In genomic region chr6:35473849-35474128, GRCh38 we compare ENCODE assay signal across 15 cellular contexts. TPM values are rescaled to one million over a fixed set of nuclear protein-coding genes. Genes with fewer than 3 reads are reported as not detected.
DNase-seq lines count a peak whose midpoint lies in the region; ATAC-seq lines count a peak whose summit lies in the region.
"Had no signal": no experiment of that assay in that cellular context is flagged by ENCODE, and none has a peak within 500 bp of the region (broad histone marks: within the 10 kb centered on the region; RNA-seq: fewer than 3 reads in every experiment).

No MANE protein-coding gene starts in this region.

- H3K36me3 Mint-ChIP-seq in activated CD4-positive, alpha-beta T cell treated with anti-CD3 and anti-CD28 coated beads for 36 hours (ENCODE audit: low read depth) = peaks cover 43% of the 10 kb centered on the region
- H3K36me3 Mint-ChIP-seq in activated CD4-positive, alpha-beta T cell treated with anti-CD3 and anti-CD28 coated beads, Interleukin-2, amount 10 ng/mL, durations not matched to agents 24 days and 14 days (ENCODE audit: low read depth) = peaks cover 50% of the 10 kb centered on the region
- peaks cover 2% of the 10 kb centered on the region for H3K36me3 Mint-ChIP-seq in IgD-negative memory B cell
- peaks cover 19% of the 10 kb centered on the region for H3K36me3 Mint-ChIP-seq in activated naive CD8-positive, alpha-beta T cell

- intact Hi-C loops in activated CD4-positive, alpha-beta T cell treated with anti-CD3 and anti-CD28 coated beads for 36 hours (cut with DNase I, micrococcal nuclease) = loop anchor here in 1 of 2 experiments (5.0 kb wide), 1 partner anchor 1236 kb away; the partner anchor contains the start of gene HMGA1
- intact Hi-C loops in activated CD4-positive, alpha-beta T cell treated with anti-CD3 and anti-CD28 coated beads, Interleukin-2, amount 10 ng/mL, durations not matched to agents 24 days and 14 days (cut with micrococcal nuclease) = no loop called here

- H2BK12ac ChIP-seq in neuronal stem cell (ENCODE audit: low read length) = no peak overlapping the region

- H3K4me3 Mint-ChIP-seq in activated CD4-positive, alpha-beta T cell treated with anti-CD3 and anti-CD28 coated beads for 36 hours = no peak overlapping the region
- no peak overlapping the region for H3K4me3 Mint-ChIP-seq in activated CD4-positive, alpha-beta T cell treated with anti-CD3 and anti-CD28 coated beads, Interleukin-2, amount 10 ng/mL, durations not matched to agents 24 days and 14 days
- no peak overlapping the region for H3K4me3 Mint-ChIP-seq in IgD-negative memory B cell
- H3K4me3 Mint-ChIP-seq in activated naive CD8-positive, alpha-beta T cell = no peak overlapping the region
- H3K4me3 Mint-ChIP-seq: immature natural killer cell had no signal

- POLR2A ChIA-PET in activated CD4-positive, alpha-beta T cell treated with anti-CD3 and anti-CD28 coated beads for 36 hours (lab: Charles Lee) = interaction anchor here (0.6 to 1.5 kb wide), 8 partner anchors 8 to 255 kb away, joined by 3 to 5 read pairs (median 4); no protein-coding TSS in a partner anchor

- H2BK5ac ChIP-seq in neuronal stem cell (ENCODE audit: low read length) = no peak overlapping the region

- H3K36me3 ChIP-seq in neuronal stem cell (replicated peaks in 1 of 2; ENCODE audit: control insufficient read depth in 2 of 2, insufficient read depth in 2 of 2, low read length in 2 of 2) = peaks cover 50 to 92% of the 10 kb centered on the region in 2 donors
- H3K36me3 ChIP-seq: ovary had no signal

- H3K9me3 ChIP-seq in neuronal stem cell (replicated peaks in 1 of 2; ENCODE audit: control insufficient read depth in 2 of 2, insufficient read depth in 1 of 2, low read depth in 1 of 2, low read length in 2 of 2) = peaks cover 0 to 3% of the 10 kb centered on the region in 2 donors
- H3K9me3 ChIP-seq: body of pancreas, ovary, tibial artery had no signal

- no peak overlapping the region for H4K91ac ChIP-seq in neuronal stem cell (ENCODE audit: low read depth, low read length, poor library complexity)

- peaks cover 35% of the 10 kb centered on the region for H3K4me1 Mint-ChIP-seq in activated CD4-positive, alpha-beta T cell treated with anti-CD3 and anti-CD28 coated beads for 36 hours
- peaks cover 29% of the 10 kb centered on the region for H3K4me1 Mint-ChIP-seq in activated CD4-positive, alpha-beta T cell treated with anti-CD3 and anti-CD28 coated beads, Interleukin-2, amount 10 ng/mL, durations not matched to agents 24 days and 14 days
- H3K4me1 Mint-ChIP-seq in IgD-negative memory B cell = peaks cover 16 to 25% (median 22%) of the 10 kb centered on the region in 3 donors
- peaks cover 23% of the 10 kb centered on the region for H3K4me1 Mint-ChIP-seq in activated naive CD8-positive, alpha-beta T cell (ENCODE audit: low read depth)

- H3K9ac ChIP-seq in neuronal stem cell (ENCODE audit: low read depth, low read length, poor library complexity) = no peak overlapping the region

- no peak overlapping the region for H3K14ac ChIP-seq in neuronal stem cell (ENCODE audit: low read length)

- H2BK120ac ChIP-seq in neuronal stem cell (ENCODE audit: low read depth, low read length) = no peak overlapping the region

- H2BK15ac ChIP-seq in neuronal stem cell (ENCODE audit: low read length) = no peak overlapping the region

- H3K18ac ChIP-seq in neuronal stem cell (ENCODE audit: low read length) = no peak overlapping the region

- H3K9me3 Mint-ChIP-seq in activated CD4-positive, alpha-beta T cell treated with anti-CD3 and anti-CD28 coated beads for 36 hours (ENCODE audit: low read depth) = no peaks in the 10 kb centered on the region
- H3K9me3 Mint-ChIP-seq in activated CD4-positive, alpha-beta T cell treated with anti-CD3 and anti-CD28 coated beads, Interleukin-2, amount 10 ng/mL, durations not matched to agents 24 days and 14 days = no peaks in the 10 kb centered on the region
- no peaks in the 10 kb centered on the region for H3K9me3 Mint-ChIP-seq in IgD-negative memory B cell
- no peaks in the 10 kb centered on the region for H3K9me3 Mint-ChIP-seq in activated naive CD8-positive, alpha-beta T cell (ENCODE audit: low read depth)
- H3K9me3 Mint-ChIP-seq: immature natural killer cell had no signal

- H3K23ac ChIP-seq in neuronal stem cell (ENCODE audit: low read depth, low read length, poor library complexity) = no peak overlapping the region

- H3K27ac Mint-ChIP-seq in activated CD4-positive, alpha-beta T cell treated with anti-CD3 and anti-CD28 coated beads for 36 hours = peak overlapping the region; percentile 55
- H3K27ac Mint-ChIP-seq in activated CD4-positive, alpha-beta T cell treated with anti-CD3 and anti-CD28 coated beads, Interleukin-2, amount 10 ng/mL, durations not matched to agents 24 days and 14 days = no peak overlapping the region
- H3K27ac Mint-ChIP-seq in IgD-negative memory B cell = peak overlapping the region in 2 of 3 donors; percentile 27 to 72
- H3K27ac Mint-ChIP-seq in activated naive CD8-positive, alpha-beta T cell = peak overlapping the region; percentile 34

- no peak for DNase-seq in activated CD4-positive, alpha-beta T cell treated with anti-CD3 and anti-CD28 coated beads for 36 hours
- DNase-seq in activated CD4-positive, alpha-beta T cell treated with anti-CD3 and anti-CD28 coated beads, Interleukin-2, amount 10 ng/mL, durations not matched to agents 24 days and 14 days = no peak
- no peak for DNase-seq in neuronal stem cell (ENCODE audit: low spot score)
- no peak for DNase-seq in NCI-H748 treated with DMSO at 0.1 percent for 48 hours (lab: John Stamatoyannopoulos, UW)
- DNase-seq in DMS79 treated with DMSO at 0.1 percent for 48 hours (lab: John Stamatoyannopoulos, UW) = no peak
- DNase-seq: body of pancreas, immature natural killer cell, NCI-H1436, SHP77 treated with DMSO at 0.1 percent for 48 hours, tibial artery had no signal

- CTCF ChIA-PET in activated CD4-positive, alpha-beta T cell treated with anti-CD3 and anti-CD28 coated beads for 36 hours (lab: Charles Lee) = interaction anchor here (0.6 to 1.8 kb wide), 4 partner anchors 9 to 181 kb away, joined by 3 to 6 read pairs (median 4); no protein-coding TSS in a partner anchor

- H4K8ac ChIP-seq in neuronal stem cell (ENCODE audit: low read depth, low read length) = no peak overlapping the region

- no peak overlapping the region for H3K4me3 ChIP-seq in neuronal stem cell (ENCODE audit: low read length in 2 of 2)
- H3K4me3 ChIP-seq: body of pancreas, ovary, tibial artery had no signal

- H2AK5ac ChIP-seq in neuronal stem cell (ENCODE audit: low read depth, low read length) = no peak overlapping the region

- H2AFZ ChIP-seq in neuronal stem cell (ENCODE audit: low read length) = no peak overlapping the region

- H3K4ac ChIP-seq in neuronal stem cell (ENCODE audit: low read length) = no peak overlapping the region

- no peak overlapping the region for H3K4me2 ChIP-seq in neuronal stem cell (ENCODE audit: insufficient read depth, low read length, poor library complexity, severe bottlenecking)

- no peaks in the 10 kb centered on the region for H3K27me3 Mint-ChIP-seq in activated CD4-positive, alpha-beta T cell treated with anti-CD3 and anti-CD28 coated beads for 36 hours
- H3K27me3 Mint-ChIP-seq in activated CD4-positive, alpha-beta T cell treated with anti-CD3 and anti-CD28 coated beads, Interleukin-2, amount 10 ng/mL, durations not matched to agents 24 days and 14 days = no peaks in the 10 kb centered on the region
- no peaks in the 10 kb centered on the region for H3K27me3 Mint-ChIP-seq in IgD-negative memory B cell
- H3K27me3 Mint-ChIP-seq in activated naive CD8-positive, alpha-beta T cell = no peaks in the 10 kb centered on the region

- ATAC-seq in activated CD4-positive, alpha-beta T cell treated with anti-CD3 and anti-CD28 coated beads for 36 hours = peak; percentile 6
- no peak for ATAC-seq in HG03097 (IDR thresholded peaks at IDR 0.05; ENCODE audit: low FRiP score, unreplicated experiment)
- ATAC-seq: body of pancreas had no signal

- H3K27me3 ChIP-seq in neuronal stem cell (ENCODE audit: control insufficient read depth in 3 of 3, insufficient read depth in 3 of 3, low read depth in 1 of 3, low read length in 3 of 3) = no peaks in the 10 kb centered on the region
- H3K27me3 ChIP-seq: body of pancreas, ovary, tibial artery had no signal

- H3K27ac ChIP-seq in neuronal stem cell (replicated peaks; ENCODE audit: low read length) = peak overlapping the region; percentile 25
- H3K27ac ChIP-seq: ovary had no signal

- H3K4me1 ChIP-seq in neuronal stem cell (ENCODE audit: control insufficient read depth in 2 of 2, insufficient read depth in 1 of 2, low read depth in 1 of 2, low read length in 2 of 2) = peaks cover 25% of the 10 kb centered on the region in 2 donors

- peaks cover 10% of the 10 kb centered on the region for H3K79me1 ChIP-seq in neuronal stem cell (ENCODE audit: low read depth, low read length)

RNA-seq across cellular contexts. Expression of gene RPL10A, which starts 5.6 kb away (rescaled TPM):
- total RNA-seq in activated CD4-positive, alpha-beta T cell treated with anti-CD3 and anti-CD28 coated beads for 36 hours = 1,000 to 10,000 TPM; 1,952 to 2,334 TPM
- 1,702 and 1,710 TPM in 2 replicates for total RNA-seq in activated CD4-positive, alpha-beta T cell treated with anti-CD3 and anti-CD28 coated beads, Interleukin-2, amount 10 ng/mL, durations not matched to agents 24 days and 14 days
- 1,088 TPM for polyA plus RNA-seq in IgD-negative memory B cell
- polyA plus RNA-seq in neuronal stem cell (2013, experiment 1 of 2) = 2,893 TPM
- polyA plus RNA-seq in neuronal stem cell (2013, experiment 2 of 2) = 2,832 TPM

RNA-seq across cellular contexts. Expression of gene FANCE, which starts 21.7 kb away (rescaled TPM):
- total RNA-seq in activated CD4-positive, alpha-beta T cell treated with anti-CD3 and anti-CD28 coated beads for 36 hours = 10 to 100 TPM; 14.3 to 14.8 TPM
- total RNA-seq in activated CD4-positive, alpha-beta T cell treated with anti-CD3 and anti-CD28 coated beads, Interleukin-2, amount 10 ng/mL, durations not matched to agents 24 days and 14 days = 19.6 and 22.1 TPM in 2 replicates
- 5.8 TPM for polyA plus RNA-seq in IgD-negative memory B cell
- 8.9 TPM for polyA plus RNA-seq in neuronal stem cell (2013, experiment 1 of 2)
- 8.3 TPM for polyA plus RNA-seq in neuronal stem cell (2013, experiment 2 of 2)

RNA-seq across cellular contexts. Expression of gene TEAD3, which starts 23.1 kb away (rescaled TPM):
- total RNA-seq in activated CD4-positive, alpha-beta T cell treated with anti-CD3 and anti-CD28 coated beads for 36 hours = 1 to 10 TPM; 1.4 to 1.5 TPM
- 1.7 and 2.2 TPM in 2 replicates for total RNA-seq in activated CD4-positive, alpha-beta T cell treated with anti-CD3 and anti-CD28 coated beads, Interleukin-2, amount 10 ng/mL, durations not matched to agents 24 days and 14 days
- polyA plus RNA-seq in IgD-negative memory B cell = not detected
- 37.2 TPM for polyA plus RNA-seq in neuronal stem cell (2013, experiment 1 of 2)
- polyA plus RNA-seq in neuronal stem cell (2013, experiment 2 of 2) = 37.9 TPM
- polyA plus RNA-seq: immature natural killer cell had no signal

RNA-seq across cellular contexts. Expression of gene TULP1, which starts 38.9 kb away (rescaled TPM):
- total RNA-seq in activated CD4-positive, alpha-beta T cell treated with anti-CD3 and anti-CD28 coated beads for 36 hours = not detected
- total RNA-seq in activated CD4-positive, alpha-beta T cell treated with anti-CD3 and anti-CD28 coated beads, Interleukin-2, amount 10 ng/mL, durations not matched to agents 24 days and 14 days = not detected in 2 replicates
- polyA plus RNA-seq in IgD-negative memory B cell = not detected
- 2.8 TPM for polyA plus RNA-seq in neuronal stem cell (2013, experiment 1 of 2)
- 2.3 TPM for polyA plus RNA-seq in neuronal stem cell (2013, experiment 2 of 2)
- total RNA-seq: body of pancreas, mesenteric fat pad had no signal
- polyA plus RNA-seq: immature natural killer cell had no signal
